ENCODE assay signal across 13 cellular contexts in the genomic region with DNA sequence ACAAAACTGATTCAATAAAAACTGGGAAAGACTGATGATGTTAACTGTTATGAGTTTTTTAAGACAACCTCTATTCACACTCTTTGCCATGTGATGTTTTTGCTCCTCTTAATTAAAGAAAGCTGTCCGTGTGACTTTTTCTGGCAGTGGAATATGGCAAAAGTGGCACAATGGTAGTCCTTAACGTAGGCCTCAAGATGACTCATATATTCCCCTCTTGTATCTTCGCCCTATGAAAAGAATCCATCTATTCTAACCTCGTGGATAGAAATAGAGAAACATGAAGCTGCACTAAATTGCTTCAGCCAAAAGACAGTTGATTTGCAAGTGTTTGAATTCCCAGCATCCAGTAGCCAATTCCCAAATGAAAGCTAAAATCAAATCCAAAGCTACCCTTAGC.
DNase-seq lines count a peak whose midpoint lies in the region; ATAC-seq, FAIRE-seq and TF ChIP-seq lines count a peak whose summit lies in the region.
"Had no signal": no experiment of that assay in that cellular context is flagged by ENCODE, and none has a peak within 500 bp of the region (broad histone marks: within the 10 kb centered on the region; RNA-seq: fewer than 3 reads in every experiment).

No MANE protein-coding gene starts in this region.

- H2BK5ac ChIP-seq in H1 (ENCODE audit: low read depth, low read length): no peak overlapping the region

- no peak for TF ChIP-seq CTCF in H1 (IDR thresholded peaks at IDR 0.05; ENCODE audit: control extremely low read depth in 1 of 3, insufficient read depth in 1 of 3, low read depth in 1 of 3, low read length in 3 of 3)
- no peak for TF ChIP-seq CTCF in suprapubic skin (IDR thresholded peaks at IDR 0.05)

- 0 out of 2 replicates have a peak overlapping the region, but pooled peaks have one; percentile 21 for H2AFZ ChIP-seq in H1 (ENCODE audit: low read length)

- H3K9me3 ChIP-seq in H1 (ENCODE audit: insufficient read depth in 2 of 2, low read depth in 1 of 2, low read length in 1 of 2): no peaks in the 10 kb centered on the region
- no peaks in the 10 kb centered on the region for H3K9me3 ChIP-seq in suprapubic skin
- H3K9me3 ChIP-seq: Caco-2 had no signal

- H3K18ac ChIP-seq in H1 (ENCODE audit: extremely low read depth, low read length): no peak overlapping the region

- H3K4ac ChIP-seq in H1 (replicated peaks; ENCODE audit: insufficient read length, low read depth, low read length): no peak overlapping the region

- H3K36me3 ChIP-seq in H1 (ENCODE audit: control insufficient read depth in 2 of 4, insufficient read depth in 4 of 4, low read length in 3 of 4) (no peaks in the 10 kb centered on the region), suprapubic skin (no peaks in the 10 kb centered on the region)

- H3K4me1 ChIP-seq in H1 (replicated peaks in 1 of 4; ENCODE audit: control insufficient read depth in 3 of 4, insufficient read depth in 4 of 4, low read length in 3 of 4) (no peaks in the 10 kb centered on the region; a peak in 1 of 7 replicates), suprapubic skin (peaks cover 3% of the 10 kb centered on the region)
- H3K4me1 ChIP-seq: Caco-2 had no signal

- POLR2A ChIA-PET in H1 (lab: Charles Lee; ENCODE audit: partially characterized antibody): no interaction called here

- H2BK12ac ChIP-seq in H1 (ENCODE audit: low read depth, low read length): no peak overlapping the region

- no peak overlapping the region for H3K9ac ChIP-seq in H1 (replicated peaks in 1 of 4; ENCODE audit: extremely low read depth in 1 of 4, low read depth in 3 of 4, low read length in 3 of 4)

- TF ChIP-seq RAD21 in H1 (IDR thresholded peaks at IDR 0.05 in 1 of 2, conservative IDR thresholded peaks at IDR 0.05 in 1 of 2; ENCODE audit: low read depth in 2 of 2, low read length in 2 of 2): no peak

- no peak for FAIRE-seq in H1 (lab: Jason Lieb, UNC)
- FAIRE-seq: GM12892, H54 had no signal

- H2BK120ac ChIP-seq in H1 (replicated peaks; ENCODE audit: low read depth, low read length): no peak overlapping the region

- CTCF ChIA-PET in H1 (lab: Charles Lee; ENCODE audit: partially characterized antibody): interaction anchor here (0.6 kb wide), 1 partner anchor 1778 kb away, joined by 4 read pairs; no protein-coding TSS in a partner anchor

- DNase-seq in RPMI7951 (ENCODE audit: low read depth): peak; percentile 1
- DNase-seq in H1 (ENCODE audit: low read depth in 1 of 2, low spot score in 2 of 2): no peak
- DNase-seq in fibroblast of the conjunctiva (ENCODE audit: low read depth): peak; percentile 24
- no peak for DNase-seq in suprapubic skin (ENCODE audit: low spot score in 2 of 2)
- no peak for DNase-seq in NCI-H82 treated with DMSO at 0.1 percent for 48 hours (lab: John Stamatoyannopoulos, UW; ENCODE audit: unreplicated experiment)
- DNase-seq: Caco-2; CD8-positive, alpha-beta T cell; DND-41; GDM1 had no signal

- H3K56ac ChIP-seq in H1 (replicated peaks; ENCODE audit: insufficient read length, low read depth, low read length): no peak overlapping the region

- H3K79me1 ChIP-seq in H1 (ENCODE audit: low read depth, low read length): no peaks in the 10 kb centered on the region

- no peaks in the 10 kb centered on the region; the same call in 1 of the 2 replicates for H3K23me2 ChIP-seq in H1 (ENCODE audit: low read depth, low read length)

- H3K4me3 ChIP-seq in H1 (ENCODE audit: extremely low read depth in 1 of 4, insufficient read depth in 2 of 4, low read depth in 3 of 4, low read length in 4 of 4) (no peak overlapping the region), suprapubic skin (no peak overlapping the region)

- H3K79me2 ChIP-seq in H1 (ENCODE audit: control insufficient read depth in 1 of 2, insufficient read depth in 2 of 2, low read length in 2 of 2): no peaks in the 10 kb centered on the region

- ATAC-seq in HG03469 (IDR thresholded peaks at IDR 0.05; ENCODE audit: unreplicated experiment): no peak
- no peak for ATAC-seq in GM18502 (IDR thresholded peaks at IDR 0.05; ENCODE audit: poor library complexity, unreplicated experiment)
- ATAC-seq: CD8-positive, alpha-beta T cell had no signal

- WGBS in H1 (ENCODE audit: extremely low coverage in 1 of 2, insufficient coverage in 1 of 2, insufficient read length in 1 of 2, insufficient replicate concordance in 2 of 2, low coverage in 1 of 2, low lambda C conversion rate in 2 of 2, missing lambda C conversion rate in 1 of 2), 2 experiments: 93% methylated on average over 4 of the region's 4 CpGs; no CpG with 5 or more reads in 1 of the 2 experiments
- WGBS in suprapubic skin: 62% methylated on average over 4 of the region's 4 CpGs

- TF ChIP-seq EP300 in H1 (IDR thresholded peaks at IDR 0.05; ENCODE audit: borderline replicate concordance in 1 of 2, low read depth in 2 of 2, low read length in 2 of 2) (no peak), suprapubic skin (IDR thresholded peaks at IDR 0.05) (no peak)

- no peak for TF ChIP-seq POLR2A in H1 (IDR thresholded peaks at IDR 0.05; ENCODE audit: control extremely low read depth in 1 of 2, low read depth in 2 of 2, low read length in 2 of 2)
- TF ChIP-seq POLR2A in suprapubic skin (IDR thresholded peaks at IDR 0.05): no peak

- H2BK20ac ChIP-seq in H1 (ENCODE audit: low read length): no peak overlapping the region

- no peak overlapping the region for H4K91ac ChIP-seq in H1 (replicated peaks; ENCODE audit: insufficient read length, low read length)

- no peak overlapping the region for H3K23ac ChIP-seq in H1 (ENCODE audit: insufficient read length)

- H3K14ac ChIP-seq in H1 (ENCODE audit: insufficient read length): no peak overlapping the region

- no peak overlapping the region for H2BK15ac ChIP-seq in H1 (ENCODE audit: low read length)

- H3K27ac ChIP-seq in H1 (ENCODE audit: low read depth, low read length): no peak overlapping the region
- peak overlapping the region; percentile 48 for H3K27ac ChIP-seq in suprapubic skin

- no peaks in the 10 kb centered on the region for H4K20me1 ChIP-seq in H1 (replicated peaks in 1 of 2; ENCODE audit: control insufficient read depth in 1 of 2, insufficient read depth in 2 of 2, low read length in 2 of 2)

- no peak overlapping the region for H4K5ac ChIP-seq in H1 (ENCODE audit: insufficient read length, low read depth, low read length)

- no peak overlapping the region for H3K4me2 ChIP-seq in H1 (ENCODE audit: insufficient read depth in 1 of 2, low read depth in 2 of 2, low read length in 2 of 2)

- no peak overlapping the region for H2AK5ac ChIP-seq in H1 (ENCODE audit: low read depth, low read length)

- H4K8ac ChIP-seq in H1 (ENCODE audit: extremely low read depth, insufficient read depth, low read length): no peak overlapping the region

- no peaks in the 10 kb centered on the region for H3K27me3 ChIP-seq in H1 (replicated peaks in 1 of 4; ENCODE audit: control insufficient read depth in 3 of 4, extremely low read depth in 1 of 4, insufficient read depth in 3 of 4, low read length in 3 of 4)
- H3K27me3 ChIP-seq in suprapubic skin: no peaks in the 10 kb centered on the region

TF ChIP-seq in H1, 55 proteins besides CTCF, POLR2A, EP300 and RAD21 (continues in another document):
- no peak for TF ChIP-seq BRCA1 (IDR thresholded peaks at IDR 0.05; ENCODE audit: low read depth, low read length)
- no peak for TF ChIP-seq JUND (IDR thresholded peaks at IDR 0.05; ENCODE audit: low read length)
- TF ChIP-seq SUZ12 (IDR thresholded peaks at IDR 0.05; ENCODE audit: low read length): no peak
- TF ChIP-seq PHF8 (conservative IDR thresholded peaks at IDR 0.05; ENCODE audit: low read depth, low read length): no peak
- no peak for TF ChIP-seq POLR2AphosphoS5 (IDR thresholded peaks at IDR 0.05; ENCODE audit: low read depth, low read length)
- no peak for TF ChIP-seq MAFK (IDR thresholded peaks at IDR 0.05; ENCODE audit: low read depth, low read length)
- TF ChIP-seq RBBP5 (IDR thresholded peaks at IDR 0.05; ENCODE audit: borderline replicate concordance, low read depth, low read length): no peak
- TF ChIP-seq NRF1 (IDR thresholded peaks at IDR 0.05; ENCODE audit: low read depth, low read length): no peak
- TF ChIP-seq NANOG (IDR thresholded peaks at IDR 0.05; ENCODE audit: insufficient read depth, low read depth, low read length, poor library complexity, severe bottlenecking): no peak
- no peak for TF ChIP-seq RFX5 (IDR thresholded peaks at IDR 0.05; ENCODE audit: borderline replicate concordance, low read depth, low read length)

Comparison
In these comparisons a context has a peak if more than half of its experiments do, and no peak if none do; other contexts are left out.
1. DNase-seq: peak in RPMI7951 (single experiment) and fibroblast of the conjunctiva (single experiment); none in H1 (0 of 2), suprapubic skin (0 of 2) and NCI-H82 treated with DMSO at 0.1 percent for 48 hours (single experiment).